8 cellular contexts compared by ENCODE assay signal in the genomic region with DNA sequence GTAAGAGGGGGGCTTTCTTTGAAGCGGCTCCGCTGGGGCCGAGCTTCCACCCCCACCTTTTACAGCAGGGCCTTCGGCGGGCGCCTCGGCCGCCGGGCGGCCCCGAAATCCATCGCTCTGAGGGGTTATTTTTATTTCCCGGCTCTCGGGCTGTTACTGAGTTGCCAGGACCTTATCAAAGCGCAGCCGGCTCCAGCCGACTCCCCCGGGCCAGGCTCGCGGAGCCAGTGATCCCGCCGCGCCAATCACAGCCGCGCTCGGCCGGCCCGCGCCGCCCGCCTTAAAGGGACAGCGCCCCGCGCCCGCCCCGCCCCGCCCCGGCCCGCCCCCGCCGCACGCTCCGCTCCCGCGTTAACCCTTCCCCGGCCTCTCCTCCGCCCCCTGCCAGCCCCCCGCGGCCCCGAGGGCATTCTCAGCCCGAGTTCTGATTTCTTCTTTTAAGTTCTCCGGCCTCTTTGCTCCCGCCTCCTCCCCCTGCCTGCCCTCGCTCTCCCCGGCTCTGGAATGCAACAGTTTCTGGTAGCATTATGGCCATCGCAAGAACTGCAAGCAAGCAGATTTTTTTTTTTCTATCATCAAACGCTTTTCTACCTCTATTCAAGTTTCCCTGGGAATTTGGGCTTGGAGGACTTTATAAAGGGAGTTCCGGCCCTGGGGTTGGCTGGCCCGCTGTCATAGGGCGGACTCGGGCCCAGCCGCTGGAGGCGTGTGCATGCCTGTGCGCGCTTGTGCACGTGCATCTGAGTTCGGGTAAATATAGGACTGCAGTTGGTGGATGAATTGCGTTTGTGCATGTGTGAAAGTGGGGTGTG. TPM values are rescaled to one million over a fixed set of nuclear protein-coding genes. Genes with fewer than 3 reads are reported as not detected.
A peak's percentile ranks its signal among the peaks of the same experiment; 100 is the strongest.
DNase-seq lines count a peak whose midpoint lies in the region; ATAC-seq and TF ChIP-seq lines count a peak whose summit lies in the region.

A gene with protein sequence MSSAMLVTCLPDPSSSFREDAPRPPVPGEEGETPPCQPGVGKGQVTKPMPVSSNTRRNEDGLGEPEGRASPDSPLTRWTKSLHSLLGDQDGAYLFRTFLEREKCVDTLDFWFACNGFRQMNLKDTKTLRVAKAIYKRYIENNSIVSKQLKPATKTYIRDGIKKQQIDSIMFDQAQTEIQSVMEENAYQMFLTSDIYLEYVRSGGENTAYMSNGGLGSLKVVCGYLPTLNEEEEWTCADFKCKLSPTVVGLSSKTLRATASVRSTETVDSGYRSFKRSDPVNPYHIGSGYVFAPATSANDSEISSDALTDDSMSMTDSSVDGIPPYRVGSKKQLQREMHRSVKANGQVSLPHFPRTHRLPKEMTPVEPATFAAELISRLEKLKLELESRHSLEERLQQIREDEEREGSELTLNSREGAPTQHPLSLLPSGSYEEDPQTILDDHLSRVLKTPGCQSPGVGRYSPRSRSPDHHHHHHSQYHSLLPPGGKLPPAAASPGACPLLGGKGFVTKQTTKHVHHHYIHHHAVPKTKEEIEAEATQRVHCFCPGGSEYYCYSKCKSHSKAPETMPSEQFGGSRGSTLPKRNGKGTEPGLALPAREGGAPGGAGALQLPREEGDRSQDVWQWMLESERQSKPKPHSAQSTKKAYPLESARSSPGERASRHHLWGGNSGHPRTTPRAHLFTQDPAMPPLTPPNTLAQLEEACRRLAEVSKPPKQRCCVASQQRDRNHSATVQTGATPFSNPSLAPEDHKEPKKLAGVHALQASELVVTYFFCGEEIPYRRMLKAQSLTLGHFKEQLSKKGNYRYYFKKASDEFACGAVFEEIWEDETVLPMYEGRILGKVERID (minus strand): TSS at position 255 of the 812 bp plus-strand sequence. CDS start 3,028 bp downstream, outside the sequence.

- ATAC-seq in GM18858 (IDR thresholded peaks at IDR 0.05; ENCODE audit: unreplicated experiment) = peak; percentile 71
- peak; percentile 72 for ATAC-seq in HG03103 (IDR thresholded peaks at IDR 0.05; ENCODE audit: low read depth, unreplicated experiment)

- H3K4me3 Mint-ChIP-seq in activated CD4-positive, alpha-beta T cell treated with anti-CD3 and anti-CD28 coated beads, Interleukin-2, amount 10 ng/mL, durations not matched to agents 24 days and 14 days = peak within 1 kb of the TSS; percentile 80

- peaks cover 28% of the 10 kb centered on the region for H3K4me1 Mint-ChIP-seq in activated CD4-positive, alpha-beta T cell treated with anti-CD3 and anti-CD28 coated beads, Interleukin-2, amount 10 ng/mL, durations not matched to agents 24 days and 14 days

- H3K27me3 ChIP-seq in colonic mucosa = no peaks in the 10 kb centered on the region

- no peaks in the 10 kb centered on the region for H3K9me3 Mint-ChIP-seq in activated CD4-positive, alpha-beta T cell treated with anti-CD3 and anti-CD28 coated beads, Interleukin-2, amount 10 ng/mL, durations not matched to agents 24 days and 14 days

- intact Hi-C loops in activated CD4-positive, alpha-beta T cell treated with anti-CD3 and anti-CD28 coated beads, Interleukin-2, amount 10 ng/mL, durations not matched to agents 24 days and 14 days (cut with micrococcal nuclease) = no loop called here
- intact Hi-C loops in colonic mucosa (cut with DNase I) = no loop called here

- peak within 1 kb of the TSS; percentile 26 to 81 for H3K9ac ChIP-seq in colonic mucosa (ENCODE audit: low read depth in 2 of 2, low read length in 2 of 2)

- DNase-seq in 8988T = peak; percentile 99
- peak; percentile 93 for DNase-seq in NCI-H2227 (lab: John Stamatoyannopoulos, UW; ENCODE audit: unreplicated experiment)
- DNase-seq in activated CD4-positive, alpha-beta T cell treated with anti-CD3 and anti-CD28 coated beads, Interleukin-2, amount 10 ng/mL, durations not matched to agents 24 days and 14 days = peak; percentile 95
- DNase-seq in colonic mucosa = peak; percentile 91
- peak; percentile 98 for DNase-seq in left kidney (ENCODE audit: low read depth, low spot score)
- DNase-seq in stimulated activated CD4-positive, alpha-beta T cell treated with anti-CD3 and anti-CD28 coated beads, Interleukin-1b, Interleukin-23, amount 100 ng/mL, for 4 hours (ENCODE audit: low read depth in 2 of 2) = peak; percentile 67 to 80

- no peaks in the 10 kb centered on the region for H3K36me3 ChIP-seq in colonic mucosa

- peak within 1 kb of the TSS; percentile 86 for H3K4me3 ChIP-seq in colonic mucosa

- H3K4me1 ChIP-seq in colonic mucosa = no peaks in the 10 kb centered on the region

- H3K27ac Mint-ChIP-seq in activated CD4-positive, alpha-beta T cell treated with anti-CD3 and anti-CD28 coated beads, Interleukin-2, amount 10 ng/mL, durations not matched to agents 24 days and 14 days = peak within 1 kb of the TSS; percentile 71

- no peaks in the 10 kb centered on the region for H3K9me3 ChIP-seq in colonic mucosa

- peaks cover 17% of the 10 kb centered on the region for H3K27me3 Mint-ChIP-seq in activated CD4-positive, alpha-beta T cell treated with anti-CD3 and anti-CD28 coated beads, Interleukin-2, amount 10 ng/mL, durations not matched to agents 24 days and 14 days

- H3K36me3 Mint-ChIP-seq in activated CD4-positive, alpha-beta T cell treated with anti-CD3 and anti-CD28 coated beads, Interleukin-2, amount 10 ng/mL, durations not matched to agents 24 days and 14 days (ENCODE audit: low read depth) = peaks cover 3% of the 10 kb centered on the region

- TF ChIP-seq CTCF in colonic mucosa (IDR thresholded peaks at IDR 0.05) = no peak

- H3K27ac ChIP-seq in colonic mucosa = peak within 1 kb of the TSS; percentile 80

RNA-seq across cellular contexts. Expression of the gene that starts here (rescaled TPM):
- total RNA-seq in activated CD4-positive, alpha-beta T cell treated with anti-CD3 and anti-CD28 coated beads, Interleukin-2, amount 10 ng/mL, durations not matched to agents 24 days and 14 days = 4.8 and 5.2 TPM in 2 replicates
- 10 to 100 TPM; 38.0 to 41.6 TPM for total RNA-seq in colonic mucosa

Comparison
In these comparisons a context has a peak if more than half of its experiments do, and no peak if none do; other contexts are left out.
1. Peak in every context shown above with its lines: DNase-seq, ATAC-seq, H3K4me3 ChIP-seq and H3K27ac ChIP-seq.